ENCODE assay signal across 1 cellular context in genomic region chr19:5251096-5252065, GRCh38.
TF ChIP-seq lines count a peak whose summit lies in the region.

No MANE protein-coding gene starts in this region.

TF ChIP-seq in WTC11, 78 proteins besides CTCF, POLR2A, EP300 and RAD21 (continued from another document):
- TF ChIP-seq AR (CRISPR knock-in tag; IDR thresholded peaks at IDR 0.05) (no peak), ZNF219 (CRISPR knock-in tag; IDR thresholded peaks at IDR 0.05; ENCODE audit: borderline replicate concordance) (no peak), TEAD1 (CRISPR knock-in tag; IDR thresholded peaks at IDR 0.05) (no peak), ZNF138 (CRISPR knock-in tag; conservative IDR thresholded peaks at IDR 0.05) (no peak), SOX15 (CRISPR knock-in tag; IDR thresholded peaks at IDR 0.05) (no peak), ATF1 (CRISPR knock-in tag; IDR thresholded peaks at IDR 0.05) (no peak)
